Comparison of ENCODE assay signal across 6 cellular contexts in the genomic region with DNA sequence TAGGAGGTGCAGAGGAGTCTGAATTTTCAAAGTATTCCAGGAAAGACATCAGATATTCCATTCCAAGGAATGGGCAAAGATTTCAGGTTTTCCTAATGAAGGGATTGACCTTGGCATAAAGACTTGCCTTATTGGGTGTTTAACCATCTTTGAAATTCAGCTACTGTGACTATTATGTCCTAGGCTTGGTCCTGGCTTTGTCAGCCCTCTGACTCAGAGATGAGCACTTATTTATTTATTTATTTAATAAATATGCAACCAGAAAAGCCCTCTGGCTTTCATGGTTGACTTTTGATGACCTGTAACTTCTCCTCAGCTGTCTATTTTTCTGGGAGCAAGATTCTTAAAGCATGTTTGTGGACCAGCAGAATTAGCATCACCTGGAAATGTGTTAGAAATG.
"Had no signal": no experiment of that assay in that cellular context is flagged by ENCODE, and none has a peak within 500 bp of the region (broad histone marks: within the 10 kb centered on the region; RNA-seq: fewer than 3 reads in every experiment).

No MANE protein-coding gene starts in this region.

- FAIRE-seq: H1, H54, HepG2 had no signal

- DNase-seq: H9, HCEC 1CT had no signal

- ATAC-seq: GM23338, HepG2 had no signal

- H3K4me3 ChIP-seq: GM23338 had no signal
